In the genomic region with DNA sequence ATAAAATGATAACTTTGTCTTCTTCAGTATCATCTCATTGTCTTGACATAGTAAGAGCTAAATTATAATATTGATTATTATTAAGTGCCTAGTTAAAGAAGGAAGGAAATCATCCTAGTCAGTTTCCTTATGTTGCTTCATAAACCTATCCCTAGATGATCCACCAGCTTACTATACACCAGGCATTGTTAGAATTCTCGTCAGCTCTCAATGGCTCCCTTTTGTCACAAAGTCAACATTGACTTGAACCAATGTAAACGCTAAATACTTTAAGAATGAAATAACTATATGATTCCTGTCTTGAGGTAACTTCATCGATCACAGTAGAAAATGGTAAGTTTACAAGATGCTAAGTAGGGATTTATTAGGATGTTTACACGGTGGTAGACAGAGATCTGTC, we compare ENCODE assay signal across 17 cellular contexts.
A peak's percentile ranks its signal among the peaks of the same experiment; 100 is the strongest.
DNase-seq lines count a peak whose midpoint lies in the region; ATAC-seq, FAIRE-seq and TF ChIP-seq lines count a peak whose summit lies in the region.
"Had no signal": no experiment of that assay in that cellular context is flagged by ENCODE, and none has a peak within 500 bp of the region (broad histone marks: within the 10 kb centered on the region; RNA-seq: fewer than 3 reads in every experiment).

No MANE protein-coding gene starts in this region.

- intact Hi-C loops in pancreas (cut with DNase I): no loop called here

- H3K9me3 Mint-ChIP-seq in nephron progenitor cell: peaks cover 5% of the 10 kb centered on the region

- H3K4me1 ChIP-seq in OCI-LY1 (ENCODE audit: insufficient read depth, low read length, severe bottlenecking) (peaks cover 11% of the 10 kb centered on the region), pancreas (no peaks in the 10 kb centered on the region)
- H3K4me1 ChIP-seq: parathyroid adenoma had no signal

- DNase-seq in COR-L47 (lab: John Stamatoyannopoulos, UW) (peak; percentile 12), NCI-H1417 treated with DMSO at 0.1 percent for 48 hours (lab: John Stamatoyannopoulos, UW) (peak; percentile 83), nephron progenitor cell (no peak), NCI-H1694 treated with DMSO at 0.1 percent for 48 hours (lab: John Stamatoyannopoulos, UW) (no peak), pancreas (no peak)
- DNase-seq: activated CD4-positive, CD25-positive, alpha-beta regulatory T cell treated with anti-CD3 and anti-CD28 coated beads, Interleukin-2, amount 50 U/mL, for 72 hours; activated CD8-positive, alpha-beta memory T cell treated with anti-CD3 and anti-CD28 coated beads for 24 hours; MV-4-11; NCI-H446; stimulated activated CD4-positive, alpha-beta T cell treated with anti-CD3 and anti-CD28 coated beads, Interleukin-1b, Interleukin-23, amount 100 ng/mL, for 48 hours; stimulated activated naive B cell treated with anti-CD40 and anti-IgM and Interleukin-4, amounts not matched to agents 10 μg/mL and 1 μg/mL and 100 μg/mL, for 72 hours had no signal

- no peaks in the 10 kb centered on the region for H3F3A ChIP-seq in OCI-LY1 (ENCODE audit: insufficient read depth, low read length)

- H3K27me3 ChIP-seq in OCI-LY1 (ENCODE audit: insufficient read depth, low read length): no peaks in the 10 kb centered on the region
- no peaks in the 10 kb centered on the region for H3K27me3 ChIP-seq in pancreas

- H3K9ac ChIP-seq in OCI-LY1 (ENCODE audit: low read length): no peak overlapping the region
- H3K9ac ChIP-seq: parathyroid adenoma had no signal

- H3K27ac ChIP-seq in OCI-LY1 (ENCODE audit: low read depth, low read length, poor library complexity, severe bottlenecking): no peak overlapping the region
- no peak overlapping the region for H3K27ac ChIP-seq in pancreas
- H3K27ac ChIP-seq: parathyroid adenoma had no signal

- no peak overlapping the region for H3K4me2 ChIP-seq in OCI-LY1 (ENCODE audit: low read length)

- H3K36me3 Mint-ChIP-seq in nephron progenitor cell (ENCODE audit: low read depth): no peaks in the 10 kb centered on the region
- H3K36me3 Mint-ChIP-seq: activated naive CD8-positive, alpha-beta T cell; stimulated activated naive B cell treated with anti-CD40 and anti-IgM and Interleukin-4, amounts not matched to agents 10 μg/mL and 1 μg/mL and 100 μg/mL, for 72 hours had no signal

- H3K36me3 ChIP-seq in OCI-LY1 (ENCODE audit: insufficient read depth, low read length) (no peaks in the 10 kb centered on the region), pancreas (no peaks in the 10 kb centered on the region)
- H3K36me3 ChIP-seq: HAP-1 had no signal

- 17 to 22% methylated on average over 4 of the region's 4 CpGs for WGBS in pancreas, 2 donors

- H3K4me3 ChIP-seq in OCI-LY1 (ENCODE audit: low read depth, low read length, poor library complexity, severe bottlenecking) (no peak overlapping the region), pancreas (no peak overlapping the region)
- H3K4me3 ChIP-seq: HAP-1 had no signal

- peak overlapping the region; percentile 23 for H3K27ac Mint-ChIP-seq in nephron progenitor cell
- H3K27ac Mint-ChIP-seq: activated naive CD8-positive, alpha-beta T cell; stimulated activated naive B cell treated with anti-CD40 and anti-IgM and Interleukin-4, amounts not matched to agents 10 μg/mL and 1 μg/mL and 100 μg/mL, for 72 hours had no signal

- H3K9me2 ChIP-seq in OCI-LY1 (ENCODE audit: low read depth, low read length): no peaks in the 10 kb centered on the region

- no peak for FAIRE-seq in pancreas (lab: Jason Lieb, UNC)

- no peak for ATAC-seq in pancreas
- ATAC-seq in activated CD4-positive, CD25-positive, alpha-beta regulatory T cell treated with anti-CD3 and anti-CD28 coated beads, Interleukin-2, amount 50 U/mL, for 24 hours: no peak
- ATAC-seq: Right ventricle myocardium inferior; stimulated activated naive B cell treated with anti-CD40 and anti-IgM and Interleukin-4, amounts not matched to agents 10 μg/mL and 1 μg/mL and 100 μg/mL, for 72 hours had no signal

- H3K27me3 Mint-ChIP-seq in nephron progenitor cell (ENCODE audit: low read depth, poor library complexity): no peaks in the 10 kb centered on the region
- H3K27me3 Mint-ChIP-seq: activated naive CD8-positive, alpha-beta T cell; stimulated activated naive B cell treated with anti-CD40 and anti-IgM and Interleukin-4, amounts not matched to agents 10 μg/mL and 1 μg/mL and 100 μg/mL, for 72 hours had no signal

- H2AFZ ChIP-seq in OCI-LY1 (ENCODE audit: low read length): peak overlapping the region; percentile 16; the same call in 1 of the 2 replicates
- H2AFZ ChIP-seq: parathyroid adenoma had no signal

- H4K20me1 ChIP-seq in OCI-LY1 (ENCODE audit: insufficient read depth, low read length): no peaks in the 10 kb centered on the region

- H3K4me1 Mint-ChIP-seq in nephron progenitor cell: peaks cover 7% of the 10 kb centered on the region
- H3K4me1 Mint-ChIP-seq: stimulated activated naive B cell treated with anti-CD40 and anti-IgM and Interleukin-4, amounts not matched to agents 10 μg/mL and 1 μg/mL and 100 μg/mL, for 72 hours had no signal

- H3K9me3 ChIP-seq in OCI-LY1 (ENCODE audit: low read length) (peaks cover 4% of the 10 kb centered on the region; the same call in 1 of the 2 replicates), pancreas (no peaks in the 10 kb centered on the region)
- H3K9me3 ChIP-seq: HAP-1 had no signal

- TF ChIP-seq CTCF in OCI-LY1 (IDR thresholded peaks at IDR 0.05; ENCODE audit: low read length) (no peak), nephron progenitor cell (IDR thresholded peaks at IDR 0.05) (no peak), pancreas (IDR thresholded peaks at IDR 0.05) (no peak)

- no peaks in the 10 kb centered on the region for H3K79me2 ChIP-seq in OCI-LY1 (ENCODE audit: insufficient read depth, low read length)
- H3K79me2 ChIP-seq: parathyroid adenoma had no signal

- H3K4me3 Mint-ChIP-seq in nephron progenitor cell: no peak overlapping the region
- H3K4me3 Mint-ChIP-seq: activated naive CD8-positive, alpha-beta T cell; stimulated activated naive B cell treated with anti-CD40 and anti-IgM and Interleukin-4, amounts not matched to agents 10 μg/mL and 1 μg/mL and 100 μg/mL, for 72 hours had no signal

Comparison
In these comparisons a context has a peak if more than half of its experiments do, and no peak if none do; other contexts are left out.
1. DNase-seq: peak in COR-L47 (single experiment) and NCI-H1417 treated with DMSO at 0.1 percent for 48 hours (single experiment); none in nephron progenitor cell (single experiment), NCI-H1694 treated with DMSO at 0.1 percent for 48 hours (single experiment) and pancreas (0 of 6).